Comparison of ENCODE assay signal across 8 cellular contexts in genomic region chr6:113855500-113856010, GRCh38. TPM values are rescaled to one million over a fixed set of nuclear protein-coding genes. Genes with fewer than 3 reads are reported as not detected.
DNase-seq lines count a peak whose midpoint lies in the region; ATAC-seq lines count a peak whose summit lies in the region.

No MANE protein-coding gene starts in this region.

- peaks cover 49% of the 10 kb centered on the region for H3K27me3 ChIP-seq in CD8-positive, alpha-beta memory T cell (ENCODE audit: insufficient read depth, low read length, poor library complexity, severe bottlenecking)
- H3K27me3 ChIP-seq in HUES48 (ENCODE audit: control insufficient read depth, insufficient read depth, low read length) (peaks cover 50% of the 10 kb centered on the region), adipocyte (replicated peaks; ENCODE audit: control insufficient read depth, insufficient read depth, low read length) (no peaks in the 10 kb centered on the region)

- peak overlapping the region in 1 of 8 donors; percentile 41 for H3K27ac Mint-ChIP-seq in CD8-positive, alpha-beta memory T cell
- H3K27ac Mint-ChIP-seq in activated CD8-positive, alpha-beta memory T cell treated with anti-CD3 and anti-CD28 coated beads, Interleukin-2, amount 10 ng/mL, durations not matched to agents 7 days and 5 days = no peak overlapping the region

- H3K36me3 Mint-ChIP-seq in CD8-positive, alpha-beta memory T cell = no peaks in the 10 kb centered on the region
- H3K36me3 Mint-ChIP-seq in activated CD8-positive, alpha-beta memory T cell treated with anti-CD3 and anti-CD28 coated beads, Interleukin-2, amount 10 ng/mL, durations not matched to agents 7 days and 5 days = peaks cover 2% of the 10 kb centered on the region

- H3K4me1 ChIP-seq in CD8-positive, alpha-beta memory T cell (ENCODE audit: insufficient read depth, low read length) = peaks cover 30% of the 10 kb centered on the region
- H3K4me1 ChIP-seq in HUES48 (ENCODE audit: control insufficient read depth, insufficient read depth, low read length) (peaks cover 12% of the 10 kb centered on the region), adipocyte (ENCODE audit: control insufficient read depth, insufficient read depth, low read length) (peaks cover 11% of the 10 kb centered on the region)

- POLR2A ChIA-PET in CD8-positive, alpha-beta memory T cell (lab: Charles Lee) = interaction anchor here (0.5 kb wide), 1 partner anchor 1677 kb away, joined by 4 read pairs; no protein-coding TSS in a partner anchor

- no peak overlapping the region for H3K27ac ChIP-seq in CD8-positive, alpha-beta memory T cell (ENCODE audit: low read depth, low read length)
- H3K27ac ChIP-seq in HUES48 (ENCODE audit: low read depth, low read length) = peak overlapping the region; percentile 0

- peaks cover 25 to 36% of the 10 kb centered on the region in 2 donors for H3K27me3 Mint-ChIP-seq in CD8-positive, alpha-beta memory T cell
- peaks cover 36% of the 10 kb centered on the region for H3K27me3 Mint-ChIP-seq in activated CD8-positive, alpha-beta memory T cell treated with anti-CD3 and anti-CD28 coated beads, Interleukin-2, amount 10 ng/mL, durations not matched to agents 7 days and 5 days

- H3K9me3 ChIP-seq in CD8-positive, alpha-beta memory T cell (ENCODE audit: low read length) = no peaks in the 10 kb centered on the region
- H3K9me3 ChIP-seq in HUES48 (ENCODE audit: control insufficient read depth, insufficient read depth, low read length) (no peaks in the 10 kb centered on the region), adipocyte (ENCODE audit: control insufficient read depth, low read length) (no peaks in the 10 kb centered on the region)

- ATAC-seq in HG03108 (IDR thresholded peaks at IDR 0.05; ENCODE audit: unreplicated experiment) (no peak), GM19395 (IDR thresholded peaks at IDR 0.05; ENCODE audit: unreplicated experiment) (no peak)
- no peak for ATAC-seq in activated CD8-positive, alpha-beta memory T cell treated with anti-CD3 and anti-CD28 coated beads, Interleukin-2, amount 10 ng/mL, durations not matched to agents 7 days and 5 days

- no peak for DNase-seq in CD8-positive, alpha-beta memory T cell
- DNase-seq in adipocyte (ENCODE audit: low read depth) (peak; percentile 65), hepatic stellate cell (ENCODE audit: low spot score) (peak; percentile 11), skeletal muscle cell (ENCODE audit: low read depth) (no peak)
- DNase-seq in activated CD8-positive, alpha-beta memory T cell treated with anti-CD3 and anti-CD28 coated beads, Interleukin-2, amount 10 ng/mL, durations not matched to agents 7 days and 5 days = no peak

- H3K4me3 ChIP-seq in CD8-positive, alpha-beta memory T cell (ENCODE audit: low read length) = no peak overlapping the region
- H3K4me3 ChIP-seq in HUES48 (ENCODE audit: low read depth, low read length) (peak overlapping the region; percentile 100), adipocyte (ENCODE audit: low read length) (peak overlapping the region; percentile 98), skeletal muscle cell (ENCODE audit: low read depth, low read length) (peak overlapping the region; percentile 100)

- no peaks in the 10 kb centered on the region for H3K36me3 ChIP-seq in CD8-positive, alpha-beta memory T cell (ENCODE audit: insufficient read depth, low read length)
- H3K36me3 ChIP-seq in HUES48 (ENCODE audit: control insufficient read depth, insufficient read depth, low read length) = no peaks in the 10 kb centered on the region
- no peaks in the 10 kb centered on the region for H3K36me3 ChIP-seq in adipocyte (ENCODE audit: control insufficient read depth, insufficient read depth, low read length, severe bottlenecking)

- peaks cover 2 to 13% (median 9%) of the 10 kb centered on the region in 3 donors for H3K4me1 Mint-ChIP-seq in CD8-positive, alpha-beta memory T cell
- peaks cover 18% of the 10 kb centered on the region for H3K4me1 Mint-ChIP-seq in activated CD8-positive, alpha-beta memory T cell treated with anti-CD3 and anti-CD28 coated beads, Interleukin-2, amount 10 ng/mL, durations not matched to agents 7 days and 5 days

- H3K9ac ChIP-seq in HUES48 (ENCODE audit: low read depth, low read length) = peak overlapping the region; percentile 6; the same call in 1 of the 2 replicates
- peak overlapping the region; percentile 99 for H3K9ac ChIP-seq in adipocyte (ENCODE audit: low read length)

- H3K4me3 Mint-ChIP-seq in CD8-positive, alpha-beta memory T cell = peak overlapping the region in 4 of 7 donors; percentile 41 to 64 (median 54)
- no peak overlapping the region for H3K4me3 Mint-ChIP-seq in activated CD8-positive, alpha-beta memory T cell treated with anti-CD3 and anti-CD28 coated beads, Interleukin-2, amount 10 ng/mL, durations not matched to agents 7 days and 5 days

- CTCF ChIA-PET in CD8-positive, alpha-beta memory T cell (lab: Charles Lee) = no interaction called here
- CTCF ChIA-PET in activated CD8-positive, alpha-beta memory T cell treated with anti-CD3 and anti-CD28 coated beads, Interleukin-2, amount 10 ng/mL, durations not matched to agents 7 days and 5 days (lab: Charles Lee) = interaction anchor here (1.5 kb wide), 1 partner anchor 12 kb away, joined by 4 read pairs; no protein-coding TSS in a partner anchor

- H3K9me3 Mint-ChIP-seq in CD8-positive, alpha-beta memory T cell = peaks cover 3 to 13% (median 10%) of the 10 kb centered on the region in 5 donors
- no peaks in the 10 kb centered on the region for H3K9me3 Mint-ChIP-seq in activated CD8-positive, alpha-beta memory T cell treated with anti-CD3 and anti-CD28 coated beads, Interleukin-2, amount 10 ng/mL, durations not matched to agents 7 days and 5 days (ENCODE audit: low read depth)

RNA-seq across cellular contexts. Expression of gene MARCKS, which starts 1.6 kb away (rescaled TPM):
- 1 to 10 TPM in 1 of 2 experiments, under 1 TPM in 1; 0.96 to 1.1 TPM for total RNA-seq in CD8-positive, alpha-beta memory T cell
- polyA plus RNA-seq in CD8-positive, alpha-beta memory T cell = not detected
- total RNA-seq in activated CD8-positive, alpha-beta memory T cell treated with anti-CD3 and anti-CD28 coated beads, Interleukin-2, amount 10 ng/mL, durations not matched to agents 7 days and 5 days = under 1 TPM in 1 of 2 experiments, not detected in 1; 0.30 TPM

Comparison
In these comparisons a context has a peak if more than half of its experiments do, and no peak if none do; other contexts are left out.
1. DNase-seq: peak in adipocyte (single experiment) and hepatic stellate cell (single experiment); none in CD8-positive, alpha-beta memory T cell (0 of 5), skeletal muscle cell (single experiment) and activated CD8-positive, alpha-beta memory T cell treated with anti-CD3 and anti-CD28 coated beads, Interleukin-2, amount 10 ng/mL, durations not matched to agents 7 days and 5 days (single experiment).